Comparison of ENCODE assay signal across 1 cellular context in the genomic region with DNA sequence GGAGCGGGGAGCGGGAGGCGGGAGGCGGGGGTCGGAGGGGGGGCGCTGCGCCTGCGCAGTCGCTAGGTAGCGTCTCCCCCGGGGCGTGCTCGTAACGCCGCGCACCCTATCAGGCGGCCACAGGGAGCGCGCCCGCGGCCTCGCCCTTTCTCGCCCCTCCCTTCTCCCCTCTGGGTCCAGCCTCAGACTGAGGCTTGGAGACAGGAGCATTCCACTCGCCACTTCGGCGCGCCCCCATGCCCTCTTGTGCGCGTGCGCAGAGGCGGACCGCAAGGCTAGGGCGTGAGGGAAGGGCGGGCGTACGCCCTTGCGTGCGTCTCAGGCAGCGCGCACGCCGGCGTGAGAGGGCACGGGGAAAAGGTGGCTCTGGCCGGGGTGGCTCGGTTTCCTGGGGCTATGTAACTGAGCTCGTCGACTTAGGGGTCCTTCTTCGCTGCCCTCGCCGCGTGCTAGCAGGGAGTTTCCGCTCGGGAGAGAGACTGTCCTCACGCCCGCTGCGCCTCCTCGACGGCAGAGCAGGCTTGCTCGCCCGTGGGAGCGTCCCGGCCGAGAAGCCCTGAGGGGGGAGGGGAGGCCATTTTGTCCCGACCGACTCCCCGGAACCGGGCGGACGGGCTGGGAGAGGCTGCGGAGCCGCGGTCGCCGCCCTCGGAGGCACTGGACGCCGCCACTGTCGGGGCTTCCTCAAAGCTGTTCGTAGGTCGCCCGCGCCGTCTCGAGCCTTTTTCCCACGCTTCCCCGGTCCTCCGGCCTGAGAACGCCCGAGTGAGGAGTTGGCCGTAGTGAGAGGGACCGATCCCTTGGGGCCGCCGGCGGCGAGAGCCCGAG.
TF ChIP-seq lines count a peak whose summit lies in the region.

A gene (plus strand): TSS at position 316 of the 828 bp plus-strand sequence. CDS start 525 bp downstream, outside the sequence.

TF ChIP-seq in HepG2, 621 proteins besides CTCF, POLR2A, EP300 and RAD21 (continued from another document and continues in another):
- TF ChIP-seq PRPF4 (IDR thresholded peaks at IDR 0.05; ENCODE audit: low read depth, low read length, poor library complexity, severe bottlenecking) (no peak), DNMT3B (CRISPR knock-in tag; conservative IDR thresholded peaks at IDR 0.05) (peak; percentile 46; the same call in 1 of the 2 replicates), FOXA1 (IDR thresholded peaks at IDR 0.05) (no peak), FOXA1 (CRISPR knock-in tag; IDR thresholded peaks at IDR 0.05) (peak; percentile 54), ZNF251 (CRISPR knock-in tag; IDR thresholded peaks at IDR 0.05) (peak; percentile 95; the same call in 1 of the 2 replicates), AGO2 (optimal IDR thresholded peaks at IDR 0.05; ENCODE audit: low read depth, low read length) (peak; percentile 97), ZNF775 (CRISPR knock-in tag; IDR thresholded peaks at IDR 0.05; ENCODE audit: borderline replicate concordance) (no peak), ZNF670 (CRISPR knock-in tag; IDR thresholded peaks at IDR 0.05; ENCODE audit: borderline replicate concordance) (no peak), DR1 (CRISPR knock-in tag; IDR thresholded peaks at IDR 0.05) (peak; percentile 88), SOX6 (IDR thresholded peaks at IDR 0.05) (no peak), SOX6 (CRISPR knock-in tag; IDR thresholded peaks at IDR 0.05) (peak; percentile 77), MTA3 (CRISPR knock-in tag; IDR thresholded peaks at IDR 0.05) (no peak), ZNF17 (CRISPR knock-in tag; IDR thresholded peaks at IDR 0.05) (no peak), RFX5 (IDR thresholded peaks at IDR 0.05; ENCODE audit: low read depth, low read length) (no peak; the same call in 1 of the 2 replicates), SRY (CRISPR knock-in tag; IDR thresholded peaks at IDR 0.05) (peak; percentile 83; the same call in 1 of the 2 replicates), TARDBP (CRISPR knock-in tag; IDR thresholded peaks at IDR 0.05) (peak; percentile 84), BRD4 (CRISPR knock-in tag; IDR thresholded peaks at IDR 0.05) (peak; percentile 99), ATAD3A (CRISPR knock-in tag; IDR thresholded peaks at IDR 0.05) (no peak), ZNF234 (CRISPR knock-in tag; conservative IDR thresholded peaks at IDR 0.05) (0 out of 2 replicates have a peak, but pooled peaks have one; percentile 42), ZNF83 (CRISPR knock-in tag; IDR thresholded peaks at IDR 0.05; ENCODE audit: borderline replicate concordance) (0 out of 2 replicates have a peak, but pooled peaks have one; percentile 33), KDM6A (CRISPR knock-in tag; IDR thresholded peaks at IDR 0.05; ENCODE audit: low read depth) (no peak; the same call in 1 of the 2 replicates), ZNF7 (CRISPR knock-in tag; IDR thresholded peaks at IDR 0.05) (0 out of 2 replicates have a peak, but pooled peaks have one; percentile 53), ZEB1 (IDR thresholded peaks at IDR 0.05; ENCODE audit: insufficient replicate concordance, low read depth) (no peak), ZFP82 (CRISPR knock-in tag; IDR thresholded peaks at IDR 0.05; ENCODE audit: borderline replicate concordance) (no peak), NR2C2 (CRISPR knock-in tag; IDR thresholded peaks at IDR 0.05; ENCODE audit: borderline replicate concordance) (peak; percentile 90), ATRX (CRISPR knock-in tag; IDR thresholded peaks at IDR 0.05; ENCODE audit: borderline replicate concordance) (0 out of 2 replicates have a peak, but pooled peaks have one; percentile 23), ZNF570 (CRISPR knock-in tag; IDR thresholded peaks at IDR 0.05; ENCODE audit: borderline replicate concordance) (no peak), MAFF (IDR thresholded peaks at IDR 0.05; ENCODE audit: low read depth, low read length) (no peak; the same call in 1 of the 2 replicates), ESRRA (CRISPR knock-in tag; IDR thresholded peaks at IDR 0.05; ENCODE audit: low read depth) (peak; percentile 67), PHB2 (IDR thresholded peaks at IDR 0.05; ENCODE audit: partially characterized antibody) (no peak), CC2D1A (CRISPR knock-in tag; IDR thresholded peaks at IDR 0.05) (no peak), CHD2 (IDR thresholded peaks at IDR 0.05; ENCODE audit: low read depth, low read length) (0 out of 2 replicates have a peak, but pooled peaks have one; percentile 26), ZSCAN30 (CRISPR knock-in tag; IDR thresholded peaks at IDR 0.05) (no peak; the same call in 1 of the 2 replicates), ZNF335 (CRISPR knock-in tag; IDR thresholded peaks at IDR 0.05) (peak; percentile 76), ZNF772 (CRISPR knock-in tag; IDR thresholded peaks at IDR 0.05) (peak; percentile 98), MTA1 (CRISPR knock-in tag; IDR thresholded peaks at IDR 0.05; ENCODE audit: borderline replicate concordance) (peak; percentile 88; the same call in 1 of the 2 replicates), ZNF101 (CRISPR knock-in tag; IDR thresholded peaks at IDR 0.05; ENCODE audit: borderline replicate concordance, low read depth) (peak; percentile 91; the same call in 1 of the 2 replicates)
- TF ChIP-seq, protein P1, sequence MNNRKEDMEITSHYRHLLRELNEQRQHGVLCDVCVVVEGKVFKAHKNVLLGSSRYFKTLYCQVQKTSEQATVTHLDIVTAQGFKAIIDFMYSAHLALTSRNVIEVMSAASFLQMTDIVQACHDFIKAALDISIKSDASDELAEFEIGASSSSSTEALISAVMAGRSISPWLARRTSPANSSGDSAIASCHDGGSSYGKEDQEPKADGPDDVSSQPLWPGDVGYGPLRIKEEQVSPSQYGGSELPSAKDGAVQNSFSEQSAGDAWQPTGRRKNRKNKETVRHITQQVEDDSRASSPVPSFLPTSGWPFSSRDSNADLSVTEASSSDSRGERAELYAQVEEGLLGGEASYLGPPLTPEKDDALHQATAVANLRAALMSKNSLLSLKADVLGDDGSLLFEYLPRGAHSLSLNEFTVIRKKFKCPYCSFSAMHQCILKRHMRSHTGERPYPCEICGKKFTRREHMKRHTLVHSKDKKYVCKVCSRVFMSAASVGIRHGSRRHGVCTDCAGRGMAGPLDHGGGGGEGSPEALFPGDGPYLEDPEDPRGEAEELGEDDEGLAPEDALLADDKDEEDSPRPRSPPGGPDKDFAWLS (CRISPR knock-in tag; IDR thresholded peaks at IDR 0.05; ENCODE audit: borderline replicate concordance), result peak; percentile 68; the same call in 1 of the 2 replicates
- TF ChIP-seq, protein P2, sequence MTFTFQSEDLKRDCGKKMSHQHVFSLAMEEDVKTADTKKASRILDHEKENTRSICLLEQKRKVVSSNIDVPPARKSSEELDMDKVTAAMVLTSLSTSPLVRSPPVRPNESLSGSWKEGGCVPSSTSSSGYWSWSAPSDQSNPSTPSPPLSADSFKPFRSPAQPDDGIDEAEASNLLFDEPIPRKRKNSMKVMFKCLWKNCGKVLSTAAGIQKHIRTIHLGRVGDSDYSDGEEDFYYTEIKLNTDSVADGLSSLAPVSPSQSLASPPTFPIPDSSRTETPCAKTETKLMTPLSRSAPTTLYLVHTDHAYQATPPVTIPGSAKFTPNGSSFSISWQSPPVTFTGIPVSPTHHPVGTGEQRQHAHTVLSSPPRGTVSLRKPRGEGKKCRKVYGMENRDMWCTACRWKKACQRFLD (CRISPR knock-in tag; IDR thresholded peaks at IDR 0.05; ENCODE audit: borderline replicate concordance), result peak; percentile 94
- TF ChIP-seq, protein P3, sequence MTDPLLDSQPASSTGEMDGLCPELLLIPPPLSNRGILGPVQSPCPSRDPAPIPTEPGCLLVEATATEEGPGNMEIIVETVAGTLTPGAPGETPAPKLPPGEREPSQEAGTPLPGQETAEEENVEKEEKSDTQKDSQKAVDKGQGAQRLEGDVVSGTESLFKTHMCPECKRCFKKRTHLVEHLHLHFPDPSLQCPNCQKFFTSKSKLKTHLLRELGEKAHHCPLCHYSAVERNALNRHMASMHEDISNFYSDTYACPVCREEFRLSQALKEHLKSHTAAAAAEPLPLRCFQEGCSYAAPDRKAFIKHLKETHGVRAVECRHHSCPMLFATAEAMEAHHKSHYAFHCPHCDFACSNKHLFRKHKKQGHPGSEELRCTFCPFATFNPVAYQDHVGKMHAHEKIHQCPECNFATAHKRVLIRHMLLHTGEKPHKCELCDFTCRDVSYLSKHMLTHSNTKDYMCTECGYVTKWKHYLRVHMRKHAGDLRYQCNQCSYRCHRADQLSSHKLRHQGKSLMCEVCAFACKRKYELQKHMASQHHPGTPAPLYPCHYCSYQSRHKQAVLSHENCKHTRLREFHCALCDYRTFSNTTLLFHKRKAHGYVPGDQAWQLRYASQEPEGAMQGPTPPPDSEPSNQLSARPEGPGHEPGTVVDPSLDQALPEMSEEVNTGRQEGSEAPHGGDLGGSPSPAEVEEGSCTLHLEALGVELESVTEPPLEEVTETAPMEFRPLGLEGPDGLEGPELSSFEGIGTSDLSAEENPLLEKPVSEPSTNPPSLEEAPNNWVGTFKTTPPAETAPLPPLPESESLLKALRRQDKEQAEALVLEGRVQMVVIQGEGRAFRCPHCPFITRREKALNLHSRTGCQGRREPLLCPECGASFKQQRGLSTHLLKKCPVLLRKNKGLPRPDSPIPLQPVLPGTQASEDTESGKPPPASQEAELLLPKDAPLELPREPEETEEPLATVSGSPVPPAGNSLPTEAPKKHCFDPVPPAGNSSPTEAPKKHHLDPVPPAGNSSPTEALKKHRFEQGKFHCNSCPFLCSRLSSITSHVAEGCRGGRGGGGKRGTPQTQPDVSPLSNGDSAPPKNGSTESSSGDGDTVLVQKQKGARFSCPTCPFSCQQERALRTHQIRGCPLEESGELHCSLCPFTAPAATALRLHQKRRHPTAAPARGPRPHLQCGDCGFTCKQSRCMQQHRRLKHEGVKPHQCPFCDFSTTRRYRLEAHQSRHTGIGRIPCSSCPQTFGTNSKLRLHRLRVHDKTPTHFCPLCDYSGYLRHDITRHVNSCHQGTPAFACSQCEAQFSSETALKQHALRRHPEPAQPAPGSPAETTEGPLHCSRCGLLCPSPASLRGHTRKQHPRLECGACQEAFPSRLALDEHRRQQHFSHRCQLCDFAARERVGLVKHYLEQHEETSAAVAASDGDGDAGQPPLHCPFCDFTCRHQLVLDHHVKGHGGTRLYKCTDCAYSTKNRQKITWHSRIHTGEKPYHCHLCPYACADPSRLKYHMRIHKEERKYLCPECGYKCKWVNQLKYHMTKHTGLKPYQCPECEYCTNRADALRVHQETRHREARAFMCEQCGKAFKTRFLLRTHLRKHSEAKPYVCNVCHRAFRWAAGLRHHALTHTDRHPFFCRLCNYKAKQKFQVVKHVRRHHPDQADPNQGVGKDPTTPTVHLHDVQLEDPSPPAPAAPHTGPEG (CRISPR knock-in tag; IDR thresholded peaks at IDR 0.05), result peak; percentile 98
- TF ChIP-seq, protein P4, sequence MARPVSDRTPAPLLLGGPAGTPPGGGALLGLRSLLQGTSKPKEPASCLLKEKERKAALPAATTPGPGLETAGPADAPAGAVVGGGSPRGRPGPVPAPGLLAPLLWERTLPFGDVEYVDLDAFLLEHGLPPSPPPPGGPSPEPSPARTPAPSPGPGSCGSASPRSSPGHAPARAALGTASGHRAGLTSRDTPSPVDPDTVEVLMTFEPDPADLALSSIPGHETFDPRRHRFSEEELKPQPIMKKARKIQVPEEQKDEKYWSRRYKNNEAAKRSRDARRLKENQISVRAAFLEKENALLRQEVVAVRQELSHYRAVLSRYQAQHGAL (CRISPR knock-in tag; IDR thresholded peaks at IDR 0.05; ENCODE audit: not compliant biosample characterization), result peak; percentile 95
- TF ChIP-seq, protein P5, sequence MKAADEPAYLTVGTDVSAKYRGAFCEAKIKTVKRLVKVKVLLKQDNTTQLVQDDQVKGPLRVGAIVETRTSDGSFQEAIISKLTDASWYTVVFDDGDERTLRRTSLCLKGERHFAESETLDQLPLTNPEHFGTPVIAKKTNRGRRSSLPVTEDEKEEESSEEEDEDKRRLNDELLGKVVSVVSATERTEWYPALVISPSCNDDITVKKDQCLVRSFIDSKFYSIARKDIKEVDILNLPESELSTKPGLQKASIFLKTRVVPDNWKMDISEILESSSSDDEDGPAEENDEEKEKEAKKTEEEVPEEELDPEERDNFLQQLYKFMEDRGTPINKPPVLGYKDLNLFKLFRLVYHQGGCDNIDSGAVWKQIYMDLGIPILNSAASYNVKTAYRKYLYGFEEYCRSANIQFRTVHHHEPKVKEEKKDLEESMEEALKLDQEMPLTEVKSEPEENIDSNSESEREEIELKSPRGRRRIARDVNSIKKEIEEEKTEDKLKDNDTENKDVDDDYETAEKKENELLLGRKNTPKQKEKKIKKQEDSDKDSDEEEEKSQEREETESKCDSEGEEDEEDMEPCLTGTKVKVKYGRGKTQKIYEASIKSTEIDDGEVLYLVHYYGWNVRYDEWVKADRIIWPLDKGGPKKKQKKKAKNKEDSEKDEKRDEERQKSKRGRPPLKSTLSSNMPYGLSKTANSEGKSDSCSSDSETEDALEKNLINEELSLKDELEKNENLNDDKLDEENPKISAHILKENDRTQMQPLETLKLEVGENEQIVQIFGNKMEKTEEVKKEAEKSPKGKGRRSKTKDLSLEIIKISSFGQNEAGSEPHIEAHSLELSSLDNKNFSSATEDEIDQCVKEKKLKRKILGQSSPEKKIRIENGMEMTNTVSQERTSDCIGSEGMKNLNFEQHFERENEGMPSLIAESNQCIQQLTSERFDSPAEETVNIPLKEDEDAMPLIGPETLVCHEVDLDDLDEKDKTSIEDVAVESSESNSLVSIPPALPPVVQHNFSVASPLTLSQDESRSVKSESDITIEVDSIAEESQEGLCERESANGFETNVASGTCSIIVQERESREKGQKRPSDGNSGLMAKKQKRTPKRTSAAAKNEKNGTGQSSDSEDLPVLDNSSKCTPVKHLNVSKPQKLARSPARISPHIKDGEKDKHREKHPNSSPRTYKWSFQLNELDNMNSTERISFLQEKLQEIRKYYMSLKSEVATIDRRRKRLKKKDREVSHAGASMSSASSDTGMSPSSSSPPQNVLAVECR (CRISPR knock-in tag; IDR thresholded peaks at IDR 0.05; ENCODE audit: borderline replicate concordance), result peak; percentile 97
- TF ChIP-seq, protein P6, sequence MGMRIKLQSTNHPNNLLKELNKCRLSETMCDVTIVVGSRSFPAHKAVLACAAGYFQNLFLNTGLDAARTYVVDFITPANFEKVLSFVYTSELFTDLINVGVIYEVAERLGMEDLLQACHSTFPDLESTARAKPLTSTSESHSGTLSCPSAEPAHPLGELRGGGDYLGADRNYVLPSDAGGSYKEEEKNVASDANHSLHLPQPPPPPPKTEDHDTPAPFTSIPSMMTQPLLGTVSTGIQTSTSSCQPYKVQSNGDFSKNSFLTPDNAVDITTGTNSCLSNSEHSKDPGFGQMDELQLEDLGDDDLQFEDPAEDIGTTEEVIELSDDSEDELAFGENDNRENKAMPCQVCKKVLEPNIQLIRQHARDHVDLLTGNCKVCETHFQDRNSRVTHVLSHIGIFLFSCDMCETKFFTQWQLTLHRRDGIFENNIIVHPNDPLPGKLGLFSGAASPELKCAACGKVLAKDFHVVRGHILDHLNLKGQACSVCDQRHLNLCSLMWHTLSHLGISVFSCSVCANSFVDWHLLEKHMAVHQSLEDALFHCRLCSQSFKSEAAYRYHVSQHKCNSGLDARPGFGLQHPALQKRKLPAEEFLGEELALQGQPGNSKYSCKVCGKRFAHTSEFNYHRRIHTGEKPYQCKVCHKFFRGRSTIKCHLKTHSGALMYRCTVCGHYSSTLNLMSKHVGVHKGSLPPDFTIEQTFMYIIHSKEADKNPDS (CRISPR knock-in tag; IDR thresholded peaks at IDR 0.05), result 0 out of 2 replicates have a peak, but pooled peaks have one; percentile 65
